In genomic region chr10:119049361-119049760, GRCh38 we compare ENCODE assay signal across 24 cellular contexts.
"Had no signal": no experiment of that assay in that cellular context is flagged by ENCODE, and none has a peak within 500 bp of the region (broad histone marks: within the 10 kb centered on the region; RNA-seq: fewer than 3 reads in every experiment).

No MANE protein-coding gene starts in this region.

- DNase-seq: activated CD4-positive, alpha-beta memory T cell treated with anti-CD3 and anti-CD28 coated beads, Interleukin-2, amount 10 ng/mL, durations not matched to agents 7 days and 5 days; activated CD4-positive, alpha-beta T cell treated with anti-CD3 and anti-CD28 coated beads for 1 hour; activated CD4-positive, alpha-beta T cell treated with anti-CD3 and anti-CD28 coated beads for 4 hours; activated CD4-positive, alpha-beta T cell treated with anti-CD3 and anti-CD28 coated beads, Interleukin-2, amount 10 ng/mL, durations not matched to agents 7 days and 5 days; activated CD4-positive, alpha-beta T cell treated with anti-CD3 and anti-CD28 coated beads, Interleukin-2, amount 50 U/mL, for 4 hours; activated CD8-positive, alpha-beta memory T cell treated with anti-CD3 and anti-CD28 coated beads, Interleukin-2, amount 50 U/mL, for 48 hours; activated gamma-delta T cell; activated naive CD4-positive, alpha-beta T cell; activated naive CD4-positive, alpha-beta T cell treated with anti-CD3 and anti-CD28 coated beads, Interleukin-2, amount 10 ng/mL, durations not matched to agents 7 days and 5 days; activated naive CD8-positive, alpha-beta T cell treated with anti-CD3 and anti-CD28 coated beads, Interleukin-2, amount 10 ng/mL, durations not matched to agents 7 days and 5 days; activated T-cell treated with anti-CD3 and anti-CD28 coated beads for 4 hours; activated T-cell treated with anti-CD3 and anti-CD28 coated beads, Interleukin-2, amount 50 U/mL, for 24 hours; activated T-cell treated with anti-CD3 and anti-CD28 coated beads, Interleukin-2, amount 50 U/mL, for 72 hours; body of pancreas; caudate nucleus; colonic mucosa; effector CD8-positive, alpha-beta T cell; foreskin fibroblast; glutamatergic neuron; heart left ventricle; T-helper 1 cell; T-helper 2 cell had no signal

- H3K4me1 ChIP-seq: body of pancreas, colonic mucosa, heart left ventricle had no signal

- H3K27me3 Mint-ChIP-seq: activated CD4-positive, alpha-beta memory T cell treated with anti-CD3 and anti-CD28 coated beads, Interleukin-2, amount 10 ng/mL, durations not matched to agents 7 days and 5 days; activated CD4-positive, alpha-beta T cell treated with anti-CD3 and anti-CD28 coated beads, Interleukin-2, amount 10 ng/mL, durations not matched to agents 7 days and 5 days; activated naive CD4-positive, alpha-beta T cell treated with anti-CD3 and anti-CD28 coated beads, Interleukin-2, amount 10 ng/mL, durations not matched to agents 7 days and 5 days; activated naive CD8-positive, alpha-beta T cell treated with anti-CD3 and anti-CD28 coated beads, Interleukin-2, amount 10 ng/mL, durations not matched to agents 7 days and 5 days; activated T-cell treated with anti-CD3 and anti-CD28 coated beads, Interleukin-2, amount 50 U/mL, for 24 hours had no signal

- H3K4me3 ChIP-seq: body of pancreas, colonic mucosa, heart left ventricle had no signal

- H3K27ac ChIP-seq: body of pancreas, colonic mucosa, heart left ventricle had no signal

- ATAC-seq: activated naive CD4-positive, alpha-beta T cell treated with anti-CD3 and anti-CD28 coated beads, Interleukin-2, amount 50 U/mL, for 72 hours; activated T-cell treated with anti-CD3 and anti-CD28 coated beads, Interleukin-2, amount 50 U/mL, for 72 hours; body of pancreas; esophagus mucosa; heart left ventricle had no signal

- H3K27ac Mint-ChIP-seq: activated CD4-positive, alpha-beta T cell treated with anti-CD3 and anti-CD28 coated beads, Interleukin-2, amount 10 ng/mL, durations not matched to agents 7 days and 5 days; activated naive CD4-positive, alpha-beta T cell treated with anti-CD3 and anti-CD28 coated beads, Interleukin-2, amount 10 ng/mL, durations not matched to agents 7 days and 5 days; activated naive CD4-positive, alpha-beta T cell treated with anti-CD3 and anti-CD28 coated beads, Interleukin-2, amount 50 U/mL, for 72 hours; activated naive CD8-positive, alpha-beta T cell treated with anti-CD3 and anti-CD28 coated beads, Interleukin-2, amount 10 ng/mL, durations not matched to agents 7 days and 5 days had no signal

- H3K9me3 ChIP-seq: body of pancreas, colonic mucosa, heart left ventricle had no signal

- H3K4me3 Mint-ChIP-seq: activated CD4-positive, alpha-beta memory T cell treated with anti-CD3 and anti-CD28 coated beads, Interleukin-2, amount 10 ng/mL, durations not matched to agents 7 days and 5 days; activated CD4-positive, alpha-beta T cell treated with anti-CD3 and anti-CD28 coated beads, Interleukin-2, amount 10 ng/mL, durations not matched to agents 7 days and 5 days; activated naive CD4-positive, alpha-beta T cell treated with anti-CD3 and anti-CD28 coated beads, Interleukin-2, amount 10 ng/mL, durations not matched to agents 7 days and 5 days; activated naive CD8-positive, alpha-beta T cell treated with anti-CD3 and anti-CD28 coated beads, Interleukin-2, amount 10 ng/mL, durations not matched to agents 7 days and 5 days; activated T-cell treated with anti-CD3 and anti-CD28 coated beads, Interleukin-2, amount 50 U/mL, for 24 hours; activated T-cell treated with anti-CD3 and anti-CD28 coated beads, Interleukin-2, amount 50 U/mL, for 72 hours had no signal

- H3K27me3 ChIP-seq: body of pancreas, colonic mucosa, heart left ventricle had no signal

- H3K9me3 Mint-ChIP-seq: activated CD4-positive, alpha-beta memory T cell treated with anti-CD3 and anti-CD28 coated beads, Interleukin-2, amount 10 ng/mL, durations not matched to agents 7 days and 5 days; activated CD4-positive, alpha-beta T cell treated with anti-CD3 and anti-CD28 coated beads, Interleukin-2, amount 10 ng/mL, durations not matched to agents 7 days and 5 days; activated naive CD4-positive, alpha-beta T cell treated with anti-CD3 and anti-CD28 coated beads, Interleukin-2, amount 10 ng/mL, durations not matched to agents 7 days and 5 days; activated naive CD4-positive, alpha-beta T cell treated with anti-CD3 and anti-CD28 coated beads, Interleukin-2, amount 50 U/mL, for 72 hours; activated naive CD8-positive, alpha-beta T cell treated with anti-CD3 and anti-CD28 coated beads, Interleukin-2, amount 10 ng/mL, durations not matched to agents 7 days and 5 days; activated T-cell treated with anti-CD3 and anti-CD28 coated beads, Interleukin-2, amount 50 U/mL, for 24 hours; activated T-cell treated with anti-CD3 and anti-CD28 coated beads, Interleukin-2, amount 50 U/mL, for 72 hours had no signal
